ENCODE assay signal across 15 cellular contexts in genomic region chr4:73867783-73868182, GRCh38. TPM values are rescaled to one million over a fixed set of nuclear protein-coding genes. Genes with fewer than 3 reads are reported as not detected.
DNase-seq lines count a peak whose midpoint lies in the region; ATAC-seq and TF ChIP-seq lines count a peak whose summit lies in the region.
"Had no signal": no experiment of that assay in that cellular context is flagged by ENCODE, and none has a peak within 500 bp of the region (broad histone marks: within the 10 kb centered on the region; RNA-seq: fewer than 3 reads in every experiment).

No MANE protein-coding gene starts in this region.

- peaks cover 0 to 8% (median 0%) of the 10 kb centered on the region in 4 donors for H3K4me1 ChIP-seq in Peyer's patch
- no peaks in the 10 kb centered on the region for H3K4me1 ChIP-seq in prostate gland (replicated peaks)
- peaks cover 0 to 5% of the 10 kb centered on the region in 2 donors for H3K4me1 ChIP-seq in uterus

- TF ChIP-seq CTCF in LNCaP clone FGC (IDR thresholded peaks at IDR 0.05; ENCODE audit: control insufficient read depth, extremely low read depth, insufficient read depth) (peak; percentile 58), Peyer's patch (IDR thresholded peaks at IDR 0.05) (peak in 3 of 6 experiments; percentile 63 to 72 (median 65)), prostate gland (IDR thresholded peaks at IDR 0.05) (peak in 3 of 4 experiments; percentile 8 to 46 (median 41)), uterus (IDR thresholded peaks at IDR 0.05) (no peak)

- no peak for ATAC-seq in HG03460 (IDR thresholded peaks at IDR 0.05; ENCODE audit: unreplicated experiment)
- ATAC-seq: activated CD8-positive, alpha-beta memory T cell treated with anti-CD3 and anti-CD28 coated beads, Interleukin-2, amount 10 ng/mL, durations not matched to agents 7 days and 5 days; GM12878; T-helper 17 cell had no signal

- no peak overlapping the region for H3K4me3 ChIP-seq in LNCaP clone FGC (ENCODE audit: low read depth, low read length)
- no peak overlapping the region for H3K4me3 ChIP-seq in Peyer's patch
- H3K4me3 ChIP-seq in prostate gland, result no peak overlapping the region
- H3K4me3 ChIP-seq in uterus, result no peak overlapping the region
- H3K4me3 ChIP-seq: GM12878, MG63 had no signal

- intact Hi-C loops in prostate gland (cut with DNase I), result loop anchor here (10.0 kb wide), 1 partner anchor 203 kb away; no protein-coding TSS in a partner anchor
- intact Hi-C loops in uterus (cut with DNase I; ENCODE audit: low total_unique reads), result no loop called here

- TF ChIP-seq POLR2A in Peyer's patch (IDR thresholded peaks at IDR 0.05) (no peak), prostate gland (IDR thresholded peaks at IDR 0.05) (no peak), uterus (IDR thresholded peaks at IDR 0.05) (no peak)

- 50% methylated on average over 3 of the region's 3 CpGs for WGBS in prostate gland

- H3K27ac ChIP-seq in Peyer's patch, result peak overlapping the region in 2 of 4 donors; percentile 68 to 81
- peak overlapping the region; percentile 76 for H3K27ac ChIP-seq in epithelial cell of prostate
- H3K27ac ChIP-seq in prostate gland, result no peak overlapping the region
- H3K27ac ChIP-seq in uterus, result no peak overlapping the region

- DNase-seq in LNCaP clone FGC (ENCODE audit: low read depth) (peak; percentile 72), Peyer's patch (peak in 2 of 3 donors; percentile 52 to 65), epithelial cell of prostate (ENCODE audit: low read depth, low spot score) (peak; percentile 77), prostate gland (ENCODE audit: low spot score) (peak; percentile 61), uterus (no peak), HUDEP-2 (lab: John Stamatoyannopoulos, UW; ENCODE audit: unreplicated experiment in 76 of 76) (no peak)
- DNase-seq: activated CD8-positive, alpha-beta memory T cell treated with anti-CD3 and anti-CD28 coated beads, Interleukin-2, amount 10 ng/mL, durations not matched to agents 7 days and 5 days; glutamatergic neuron; MG63; NK-92 treated with Interleukin-12 subunit alpha and Interleukin-12 subunit beta, amount 100 ng/mL, for 24 hours; T-helper 17 cell had no signal

- H3K9me3 ChIP-seq in Peyer's patch (no peaks in the 10 kb centered on the region), prostate gland (no peaks in the 10 kb centered on the region), uterus (no peaks in the 10 kb centered on the region)
- H3K9me3 ChIP-seq: MG63 had no signal

- no peaks in the 10 kb centered on the region for H3K27me3 ChIP-seq in Peyer's patch
- H3K27me3 ChIP-seq in prostate gland (replicated peaks; ENCODE audit: insufficient read depth), result no peaks in the 10 kb centered on the region
- peaks cover 0 to 7% of the 10 kb centered on the region in 2 donors for H3K27me3 ChIP-seq in uterus
- H3K27me3 ChIP-seq: MG63 had no signal

- H3K36me3 ChIP-seq in Peyer's patch (no peaks in the 10 kb centered on the region), prostate gland (no peaks in the 10 kb centered on the region), uterus (no peaks in the 10 kb centered on the region)
- H3K36me3 ChIP-seq: MG63 had no signal

RNA-seq across cellular contexts. Expression of gene CXCL1, which starts 1.4 kb away (rescaled TPM):
- total RNA-seq in Peyer's patch (10 to 100 TPM in 1 of 4 donors, 1 to 10 TPM in 3; 4.1 to 69.3 (median 6.8) TPM), prostate gland (10 to 100 TPM in 1 of 2 donors, under 1 TPM in 1; 0.74 to 37.1 TPM), uterus (1 to 10 TPM in 2 of 4 donors, not detected in 2; 1.4 to 2.6 TPM)
- total RNA-seq: activated CD8-positive, alpha-beta memory T cell treated with anti-CD3 and anti-CD28 coated beads, Interleukin-2, amount 10 ng/mL, durations not matched to agents 7 days and 5 days; GM12878 had no signal

RNA-seq across cellular contexts. Expression of gene PF4V1, which starts 14.7 kb away (rescaled TPM):
- total RNA-seq in Peyer's patch (not detected), prostate gland (not detected), uterus (not detected)
- total RNA-seq: activated CD8-positive, alpha-beta memory T cell treated with anti-CD3 and anti-CD28 coated beads, Interleukin-2, amount 10 ng/mL, durations not matched to agents 7 days and 5 days; GM12878; right cardiac atrium; subcutaneous adipose tissue had no signal

RNA-seq across cellular contexts. Expression of gene CXCL6, which starts 31.3 kb away (rescaled TPM):
- 1 to 10 TPM in 1 of 4 donors, not detected in 3; 1.6 TPM for total RNA-seq in Peyer's patch
- total RNA-seq in prostate gland, result 1 to 10 TPM; 5.2 to 8.4 TPM
- 1 to 10 TPM in 1 of 4 donors, under 1 TPM in 1, not detected in 2; 0.28 to 4.1 TPM for total RNA-seq in uterus
- total RNA-seq: activated CD8-positive, alpha-beta memory T cell treated with anti-CD3 and anti-CD28 coated beads, Interleukin-2, amount 10 ng/mL, durations not matched to agents 7 days and 5 days; GM12878; T-helper 17 cell had no signal

Comparison
In these comparisons a context has a peak if more than half of its experiments do, and no peak if none do; other contexts are left out.
1. DNase-seq: peak in LNCaP clone FGC (single experiment), Peyer's patch (2 of 3), epithelial cell of prostate (single experiment) and prostate gland (single experiment); none in uterus (0 of 2) and HUDEP-2 (0 of 76).
2. CTCF ChIP-seq: peak in LNCaP clone FGC (single experiment) and prostate gland (3 of 4); none in uterus (0 of 4).